In genomic region chr12:51263341-51263740, GRCh38 we compare ENCODE assay signal across 12 cellular contexts.
"Had no signal": no experiment of that assay in that cellular context is flagged by ENCODE, and none has a peak within 500 bp of the region (broad histone marks: within the 10 kb centered on the region; RNA-seq: fewer than 3 reads in every experiment).

No MANE protein-coding gene starts in this region.

- H3K9me3 ChIP-seq: gastrocnemius medialis, heart right ventricle, right atrium auricular region, sigmoid colon, tibial artery, upper lobe of right lung, vagina had no signal

- H3K27ac ChIP-seq: gastrocnemius medialis, heart right ventricle, right atrium auricular region, sigmoid colon, skin epidermis, tibial artery, upper lobe of right lung, vagina had no signal

- H3K36me3 ChIP-seq: gastrocnemius medialis, heart right ventricle, right atrium auricular region, sigmoid colon, tibial artery, upper lobe of right lung, vagina had no signal

- H3K4me3 ChIP-seq: gastrocnemius medialis, heart right ventricle, right atrium auricular region, sigmoid colon, skin epidermis, tibial artery, upper lobe of right lung, vagina had no signal

- H3K27me3 ChIP-seq: gastrocnemius medialis, heart right ventricle, right atrium auricular region, sigmoid colon, tibial artery, upper lobe of right lung, vagina had no signal

- DNase-seq: effector memory CD4-positive, alpha-beta T cell; gastrocnemius medialis; heart right ventricle; sigmoid colon; stimulated activated CD4-positive, alpha-beta T cell treated with anti-CD3 and anti-CD28 coated beads, Interleukin-12 subunit alpha, Interleukin-12 subunit beta, amount 100 ng/mL, for 4 hours; tibial artery had no signal

- FAIRE-seq: endometrium, islet of Langerhans had no signal

- H3K4me1 ChIP-seq: gastrocnemius medialis, right atrium auricular region, sigmoid colon, tibial artery, upper lobe of right lung, vagina had no signal
